ENCODE assay signal across 9 cellular contexts in the genomic region with DNA sequence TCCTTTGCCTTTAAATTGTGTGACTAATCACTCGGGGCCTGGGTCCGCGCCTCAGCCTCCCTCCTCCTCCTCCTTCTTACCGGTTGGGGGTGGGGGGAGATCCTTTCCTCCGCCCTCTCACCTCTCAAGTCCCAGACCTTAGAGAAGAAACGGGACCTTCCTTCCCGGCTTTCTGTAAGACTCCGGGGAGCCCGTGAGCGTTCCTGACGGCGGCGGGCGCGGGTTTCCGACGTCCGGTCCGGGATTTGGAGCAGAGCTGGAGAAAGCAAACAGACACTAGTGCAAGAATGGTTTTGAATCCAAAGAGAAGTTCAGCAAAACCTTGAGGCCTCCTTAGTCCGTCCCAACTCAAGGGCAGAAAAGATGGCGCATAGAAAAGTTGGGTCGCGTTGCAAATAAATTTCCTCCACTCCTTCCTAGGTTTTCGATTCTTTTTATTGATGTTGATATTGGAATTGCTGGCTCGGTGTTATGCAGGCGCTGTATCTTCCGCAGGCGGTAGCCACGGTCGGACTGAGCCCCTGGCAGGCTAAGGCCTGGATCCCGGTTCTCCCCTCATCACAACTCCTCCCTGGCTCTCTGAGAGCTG. TPM values are rescaled to one million over a fixed set of nuclear protein-coding genes. Genes with fewer than 3 reads are reported as not detected.
DNase-seq lines count a peak whose midpoint lies in the region; ATAC-seq and TF ChIP-seq lines count a peak whose summit lies in the region.
"Had no signal": no experiment of that assay in that cellular context is flagged by ENCODE, and none has a peak within 500 bp of the region (broad histone marks: within the 10 kb centered on the region; RNA-seq: fewer than 3 reads in every experiment).

No MANE protein-coding gene starts in this region.

- POLR2A ChIA-PET in activated CD4-positive, alpha-beta T cell treated with anti-CD3 and anti-CD28 coated beads for 36 hours (lab: Charles Lee): no interaction called here
- POLR2A ChIA-PET in WTC11 (lab: Charles Lee): interaction anchor here (0.7 to 1.6 kb wide), 3 partner anchors 9 to 16 kb away, joined by 3 to 6 read pairs (median 3); partner anchors contain the start of gene DLX2

- ATAC-seq in activated CD4-positive, alpha-beta T cell treated with anti-CD3 and anti-CD28 coated beads for 36 hours: no peak
- peak; percentile 1 for ATAC-seq in WTC11
- ATAC-seq in sciatic nerve: no peak

- CTCF ChIA-PET in activated CD4-positive, alpha-beta T cell treated with anti-CD3 and anti-CD28 coated beads for 36 hours (lab: Charles Lee): interaction anchor here (0.7 to 7.2 kb wide), 4 partner anchors 8 to 147 kb away, joined by 3 to 93 read pairs (median 5); partner anchors contain the start of gene DLX2
- CTCF ChIA-PET in WTC11 (lab: Charles Lee): interaction anchor here (0.9 to 7.6 kb wide), 9 partner anchors 9 to 277 kb away, joined by 3 to 123 read pairs (median 5); partner anchors contain the start of gene DLX2

- H3K4me3 Mint-ChIP-seq in activated CD4-positive, alpha-beta T cell treated with anti-CD3 and anti-CD28 coated beads for 36 hours: peak overlapping the region; percentile 73
- H3K4me3 Mint-ChIP-seq in WTC11 (peak overlapping the region; percentile 87), glutamatergic neuron (ENCODE audit: unreplicated experiment) (peak overlapping the region; percentile 71)

- H3K36me3 Mint-ChIP-seq in activated CD4-positive, alpha-beta T cell treated with anti-CD3 and anti-CD28 coated beads for 36 hours (ENCODE audit: low read depth): no peaks in the 10 kb centered on the region
- no peaks in the 10 kb centered on the region for H3K36me3 Mint-ChIP-seq in WTC11
- H3K36me3 Mint-ChIP-seq in glutamatergic neuron (ENCODE audit: unreplicated experiment): no peaks in the 10 kb centered on the region

- peaks cover 58% of the 10 kb centered on the region for H3K4me1 Mint-ChIP-seq in activated CD4-positive, alpha-beta T cell treated with anti-CD3 and anti-CD28 coated beads for 36 hours
- H3K4me1 Mint-ChIP-seq in WTC11 (peaks cover 76% of the 10 kb centered on the region), glutamatergic neuron (ENCODE audit: low read depth, unreplicated experiment) (peaks cover 28% of the 10 kb centered on the region)

- peaks cover 83% of the 10 kb centered on the region for H3K27me3 Mint-ChIP-seq in activated CD4-positive, alpha-beta T cell treated with anti-CD3 and anti-CD28 coated beads for 36 hours
- H3K27me3 Mint-ChIP-seq in WTC11 (ENCODE audit: low read depth): peaks cover 100% of the 10 kb centered on the region
- peaks cover 62% of the 10 kb centered on the region for H3K27me3 Mint-ChIP-seq in glutamatergic neuron (ENCODE audit: unreplicated experiment)

- TF ChIP-seq CTCF in WTC11 (IDR thresholded peaks at IDR 0.05) (no peak), glutamatergic neuron (IDR thresholded peaks at IDR 0.05; ENCODE audit: partially characterized antibody, unreplicated experiment) (no peak)

- H3K9me3 Mint-ChIP-seq in activated CD4-positive, alpha-beta T cell treated with anti-CD3 and anti-CD28 coated beads for 36 hours (ENCODE audit: low read depth): no peaks in the 10 kb centered on the region
- H3K9me3 Mint-ChIP-seq in WTC11: no peaks in the 10 kb centered on the region
- peaks cover 26% of the 10 kb centered on the region for H3K9me3 Mint-ChIP-seq in glutamatergic neuron (ENCODE audit: unreplicated experiment)

- H3K27ac Mint-ChIP-seq in activated CD4-positive, alpha-beta T cell treated with anti-CD3 and anti-CD28 coated beads for 36 hours: no peak overlapping the region
- no peak overlapping the region for H3K27ac Mint-ChIP-seq in WTC11
- no peak overlapping the region for H3K27ac Mint-ChIP-seq in glutamatergic neuron (ENCODE audit: unreplicated experiment)

- no peak for DNase-seq in activated CD4-positive, alpha-beta T cell treated with anti-CD3 and anti-CD28 coated beads for 36 hours
- DNase-seq in activated CD4-positive, alpha-beta T cell treated with anti-CD3 and anti-CD28 coated beads for 48 hours: no peak
- DNase-seq in WTC11 (ENCODE audit: low spot score) (peak; percentile 47), glutamatergic neuron (no peak), sciatic nerve (ENCODE audit: low spot score) (peak; percentile 56), cerebellar nuclear complex (lab: John Stamatoyannopoulos, UW) (no peak), AG08395 (ENCODE audit: low spot score) (no peak)
- DNase-seq in NK-92 treated with Interleukin-12 subunit alpha and Interleukin-12 subunit beta, amount 100 ng/mL, for 24 hours (lab: John Stamatoyannopoulos, UW): no peak
- DNase-seq: AML-193 had no signal

- intact Hi-C loops in activated CD4-positive, alpha-beta T cell treated with anti-CD3 and anti-CD28 coated beads for 36 hours (cut with DNase I, micrococcal nuclease): loop anchor here (2.0 to 10.0 kb wide), 4 partner anchors 16 to 1372 kb away; partner anchors contain the start of genes GAD1 (in 2 of the 2), SP5 (in 2 of the 2) and DLX2 (in 1 of the 2)
- intact Hi-C loops in sciatic nerve (cut with DNase I): no loop called here

TF ChIP-seq in WTC11, 78 proteins besides CTCF, POLR2A, EP300 and RAD21:
- TF ChIP-seq, protein P1, sequence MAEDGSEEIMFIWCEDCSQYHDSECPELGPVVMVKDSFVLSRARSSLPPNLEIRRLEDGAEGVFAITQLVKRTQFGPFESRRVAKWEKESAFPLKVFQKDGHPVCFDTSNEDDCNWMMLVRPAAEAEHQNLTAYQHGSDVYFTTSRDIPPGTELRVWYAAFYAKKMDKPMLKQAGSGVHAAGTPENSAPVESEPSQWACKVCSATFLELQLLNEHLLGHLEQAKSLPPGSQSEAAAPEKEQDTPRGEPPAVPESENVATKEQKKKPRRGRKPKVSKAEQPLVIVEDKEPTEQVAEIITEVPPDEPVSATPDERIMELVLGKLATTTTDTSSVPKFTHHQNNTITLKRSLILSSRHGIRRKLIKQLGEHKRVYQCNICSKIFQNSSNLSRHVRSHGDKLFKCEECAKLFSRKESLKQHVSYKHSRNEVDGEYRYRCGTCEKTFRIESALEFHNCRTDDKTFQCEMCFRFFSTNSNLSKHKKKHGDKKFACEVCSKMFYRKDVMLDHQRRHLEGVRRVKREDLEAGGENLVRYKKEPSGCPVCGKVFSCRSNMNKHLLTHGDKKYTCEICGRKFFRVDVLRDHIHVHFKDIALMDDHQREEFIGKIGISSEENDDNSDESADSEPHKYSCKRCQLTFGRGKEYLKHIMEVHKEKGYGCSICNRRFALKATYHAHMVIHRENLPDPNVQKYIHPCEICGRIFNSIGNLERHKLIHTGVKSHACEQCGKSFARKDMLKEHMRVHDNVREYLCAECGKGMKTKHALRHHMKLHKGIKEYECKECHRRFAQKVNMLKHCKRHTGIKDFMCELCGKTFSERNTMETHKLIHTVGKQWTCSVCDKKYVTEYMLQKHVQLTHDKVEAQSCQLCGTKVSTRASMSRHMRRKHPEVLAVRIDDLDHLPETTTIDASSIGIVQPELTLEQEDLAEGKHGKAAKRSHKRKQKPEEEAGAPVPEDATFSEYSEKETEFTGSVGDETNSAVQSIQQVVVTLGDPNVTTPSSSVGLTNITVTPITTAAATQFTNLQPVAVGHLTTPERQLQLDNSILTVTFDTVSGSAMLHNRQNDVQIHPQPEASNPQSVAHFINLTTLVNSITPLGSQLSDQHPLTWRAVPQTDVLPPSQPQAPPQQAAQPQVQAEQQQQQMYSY (CRISPR knock-in tag; IDR thresholded peaks at IDR 0.05): peak; percentile 31; the same call in 1 of the 2 replicates
- TF ChIP-seq ZNF671 (CRISPR knock-in tag; IDR thresholded peaks at IDR 0.05) (no peak), NR1H2 (CRISPR knock-in tag; IDR thresholded peaks at IDR 0.05) (no peak), ATF2 (CRISPR knock-in tag; IDR thresholded peaks at IDR 0.05; ENCODE audit: borderline replicate concordance, low read depth) (no peak), ZBTB21 (CRISPR knock-in tag; IDR thresholded peaks at IDR 0.05; ENCODE audit: borderline replicate concordance) (no peak), FOXP4 (CRISPR knock-in tag; IDR thresholded peaks at IDR 0.05) (no peak)

RNA-seq across cellular contexts. Expression of gene DLX1, which starts 2.0 kb away (rescaled TPM):
- not detected for total RNA-seq in activated CD4-positive, alpha-beta T cell treated with anti-CD3 and anti-CD28 coated beads for 36 hours
- total RNA-seq in WTC11 (2021): not detected in 3 replicates
- 0.61 TPM for total RNA-seq in glutamatergic neuron (ENCODE audit: unreplicated experiment)
- 0.94 TPM for total RNA-seq in sciatic nerve

RNA-seq across cellular contexts. Expression of gene DLX2, which starts 15.4 kb away (rescaled TPM):
- total RNA-seq in activated CD4-positive, alpha-beta T cell treated with anti-CD3 and anti-CD28 coated beads for 36 hours: not detected
- total RNA-seq in WTC11 (2021): 0.28 to 0.64 TPM (median 0.55 TPM) in 3 replicates
- 1.4 TPM for total RNA-seq in glutamatergic neuron (ENCODE audit: unreplicated experiment)
- total RNA-seq in sciatic nerve: 0.27 TPM

Comparison
In these comparisons a context has a peak if more than half of its experiments do, and no peak if none do; other contexts are left out.
1. DNase-seq: peak in WTC11 (single experiment) and sciatic nerve (single experiment); none in activated CD4-positive, alpha-beta T cell treated with anti-CD3 and anti-CD28 coated beads for 36 hours (single experiment), activated CD4-positive, alpha-beta T cell treated with anti-CD3 and anti-CD28 coated beads for 48 hours (single experiment), glutamatergic neuron (single experiment), cerebellar nuclear complex (0 of 2), AG08395 (single experiment) and NK-92 treated with Interleukin-12 subunit alpha and Interleukin-12 subunit beta, amount 100 ng/mL, for 24 hours (single experiment).
2. Peak in every context shown above with its lines, with median percentiles within 50 percentile points of each other: H3K4me3 Mint-ChIP-seq.